Comparison of ENCODE assay signal across 8 cellular contexts in genomic region chr11:82867495-82868082, GRCh38. TPM values are rescaled to one million over a fixed set of nuclear protein-coding genes. Genes with fewer than 3 reads are reported as not detected.
DNase-seq lines count a peak whose midpoint lies in the region; ATAC-seq and TF ChIP-seq lines count a peak whose summit lies in the region.

No MANE protein-coding gene starts in this region.

- peak overlapping the region; percentile 81 for H3K9ac ChIP-seq in adipocyte (ENCODE audit: low read length)

- peak; percentile 74 to 81 for DNase-seq in AML-193 (lab: John Stamatoyannopoulos, UW)
- DNase-seq in NCI-H1694 (lab: John Stamatoyannopoulos, UW): peak; percentile 92
- DNase-seq in T follicular helper cell (ENCODE audit: low read depth): peak; percentile 63
- DNase-seq in adipocyte (ENCODE audit: low read depth): peak; percentile 97
- DNase-seq in left ventricle myocardium inferior: peak; percentile 24
- DNase-seq in retina: peak; percentile 68
- peak; percentile 68 to 72 for DNase-seq in aorta

- ATAC-seq in GM21447 (IDR thresholded peaks at IDR 0.05; ENCODE audit: unreplicated experiment) (peak; percentile 61), aorta (ENCODE audit: low FRiP score) (peak; percentile 82)

- peak; percentile 82 for TF ChIP-seq CTCF in left ventricle myocardium inferior (IDR thresholded peaks at IDR 0.05; ENCODE audit: borderline replicate concordance)

- 14 to 16% methylated on average over 10 of the region's 10 CpGs for WGBS in aorta, 2 donors

- H3K27ac ChIP-seq in left ventricle myocardium inferior (replicated peaks) (no peak overlapping the region), aorta (ENCODE audit: low read depth in 1 of 2, low read length in 2 of 2) (no peak overlapping the region)

- H3K9me3 ChIP-seq in adipocyte (ENCODE audit: control insufficient read depth, low read length) (no peaks in the 10 kb centered on the region), left ventricle myocardium inferior (replicated peaks) (no peaks in the 10 kb centered on the region), aorta (ENCODE audit: control insufficient read depth, low read length) (no peaks in the 10 kb centered on the region)

- H3K4me3 ChIP-seq in adipocyte (ENCODE audit: low read length) (peak overlapping the region; percentile 77), left ventricle myocardium inferior (peak overlapping the region; percentile 40), aorta (ENCODE audit: low read length in 2 of 2) (peak overlapping the region in 1 of 2 donors; percentile 41)

- H3K27me3 ChIP-seq in adipocyte (replicated peaks; ENCODE audit: control insufficient read depth, insufficient read depth, low read length): no peaks in the 10 kb centered on the region
- no peaks in the 10 kb centered on the region for H3K27me3 ChIP-seq in left ventricle myocardium inferior (ENCODE audit: low read depth)
- no peaks in the 10 kb centered on the region for H3K27me3 ChIP-seq in aorta (ENCODE audit: control insufficient read depth in 1 of 2, insufficient read depth in 2 of 2, low read length in 1 of 2)

- intact Hi-C loops in left ventricle myocardium inferior (cut with micrococcal nuclease) (no loop called here), aorta (cut with DNase I) (loop anchor here in 1 of 2 donors (10.0 kb wide), 1 partner anchor 947 kb away; no protein-coding TSS in a partner anchor)

- no peaks in the 10 kb centered on the region for H3K36me3 ChIP-seq in adipocyte (ENCODE audit: control insufficient read depth, insufficient read depth, low read length, severe bottlenecking)
- H3K36me3 ChIP-seq in left ventricle myocardium inferior: no peaks in the 10 kb centered on the region
- H3K36me3 ChIP-seq in aorta (ENCODE audit: control insufficient read depth in 1 of 2, insufficient read depth in 2 of 2, low read length in 1 of 2): no peaks in the 10 kb centered on the region

- H3K4me1 ChIP-seq in adipocyte (ENCODE audit: control insufficient read depth, insufficient read depth, low read length): peaks cover 35% of the 10 kb centered on the region
- peaks cover 41% of the 10 kb centered on the region for H3K4me1 ChIP-seq in left ventricle myocardium inferior
- peaks cover 0 to 4% of the 10 kb centered on the region in 2 donors for H3K4me1 ChIP-seq in aorta (ENCODE audit: control insufficient read depth in 1 of 2, insufficient read depth in 2 of 2, low read length in 2 of 2)

RNA-seq across cellular contexts. Expression of gene PRCP, which starts 32.6 kb away (rescaled TPM):
- total RNA-seq in left ventricle myocardium inferior: 40.2 TPM
- total RNA-seq in aorta: 100 to 1,000 TPM in 1 of 2 donors, 10 to 100 TPM in 1; 93.7 to 183 TPM
- 10 to 100 TPM; 26.2 to 38.9 TPM for polyA plus RNA-seq in aorta

RNA-seq across cellular contexts. Expression of gene DDIAS, which starts 33.9 kb away (rescaled TPM):
- total RNA-seq in left ventricle myocardium inferior (0.58 TPM), aorta (1 to 10 TPM in 1 of 2 donors, under 1 TPM in 1; 0.49 to 3.1 TPM)
- polyA plus RNA-seq in aorta: 1 to 10 TPM in 1 of 2 donors, under 1 TPM in 1; 0.18 to 4.1 TPM

Comparison
In these comparisons a context has a peak if more than half of its experiments do, and no peak if none do; other contexts are left out.
1. DNase-seq: peak in every context shown above with its lines; median percentile 97 in adipocyte; 92 in NCI-H1694; 78 in AML-193; 70 in aorta; 68 in retina; 63 in T follicular helper cell; 24 in left ventricle myocardium inferior.